ENCODE assay signal across 1 cellular context in genomic region chr5:79235222-79235577, GRCh38.
TF ChIP-seq lines count a peak whose summit lies in the region.

No MANE protein-coding gene starts in this region.

TF ChIP-seq in HepG2, 621 proteins besides CTCF, POLR2A, EP300 and RAD21 (continued from another document and continues in another):
- TF ChIP-seq ZNF407 (CRISPR knock-in tag; IDR thresholded peaks at IDR 0.05; ENCODE audit: not compliant biosample characterization), result no peak
- TF ChIP-seq PRMT3 (CRISPR knock-in tag; IDR thresholded peaks at IDR 0.05; ENCODE audit: borderline replicate concordance, low read depth), result no peak
- no peak for TF ChIP-seq NFKB2 (CRISPR knock-in tag; IDR thresholded peaks at IDR 0.05; ENCODE audit: borderline replicate concordance)
- no peak for TF ChIP-seq AHR (CRISPR knock-in tag; IDR thresholded peaks at IDR 0.05)
- no peak for TF ChIP-seq HBP1 (CRISPR knock-in tag; IDR thresholded peaks at IDR 0.05; ENCODE audit: low read depth)
- TF ChIP-seq ZFP1 (CRISPR knock-in tag; IDR thresholded peaks at IDR 0.05), result no peak
- TF ChIP-seq ZNF260 (CRISPR knock-in tag; IDR thresholded peaks at IDR 0.05; ENCODE audit: borderline replicate concordance, low read depth), result no peak
- TF ChIP-seq, protein P1, sequence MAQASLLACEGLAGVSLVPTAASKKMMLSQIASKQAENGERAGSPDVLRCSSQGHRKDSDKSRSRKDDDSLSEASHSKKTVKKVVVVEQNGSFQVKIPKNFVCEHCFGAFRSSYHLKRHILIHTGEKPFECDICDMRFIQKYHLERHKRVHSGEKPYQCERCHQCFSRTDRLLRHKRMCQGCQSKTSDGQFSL (CRISPR knock-in tag; IDR thresholded peaks at IDR 0.05), result no peak
- TF ChIP-seq, protein P2, sequence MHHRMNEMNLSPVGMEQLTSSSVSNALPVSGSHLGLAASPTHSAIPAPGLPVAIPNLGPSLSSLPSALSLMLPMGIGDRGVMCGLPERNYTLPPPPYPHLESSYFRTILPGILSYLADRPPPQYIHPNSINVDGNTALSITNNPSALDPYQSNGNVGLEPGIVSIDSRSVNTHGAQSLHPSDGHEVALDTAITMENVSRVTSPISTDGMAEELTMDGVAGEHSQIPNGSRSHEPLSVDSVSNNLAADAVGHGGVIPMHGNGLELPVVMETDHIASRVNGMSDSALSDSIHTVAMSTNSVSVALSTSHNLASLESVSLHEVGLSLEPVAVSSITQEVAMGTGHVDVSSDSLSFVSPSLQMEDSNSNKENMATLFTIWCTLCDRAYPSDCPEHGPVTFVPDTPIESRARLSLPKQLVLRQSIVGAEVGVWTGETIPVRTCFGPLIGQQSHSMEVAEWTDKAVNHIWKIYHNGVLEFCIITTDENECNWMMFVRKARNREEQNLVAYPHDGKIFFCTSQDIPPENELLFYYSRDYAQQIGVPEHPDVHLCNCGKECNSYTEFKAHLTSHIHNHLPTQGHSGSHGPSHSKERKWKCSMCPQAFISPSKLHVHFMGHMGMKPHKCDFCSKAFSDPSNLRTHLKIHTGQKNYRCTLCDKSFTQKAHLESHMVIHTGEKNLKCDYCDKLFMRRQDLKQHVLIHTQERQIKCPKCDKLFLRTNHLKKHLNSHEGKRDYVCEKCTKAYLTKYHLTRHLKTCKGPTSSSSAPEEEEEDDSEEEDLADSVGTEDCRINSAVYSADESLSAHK (CRISPR knock-in tag; IDR thresholded peaks at IDR 0.05; ENCODE audit: borderline replicate concordance), result no peak
- TF ChIP-seq, protein P3, sequence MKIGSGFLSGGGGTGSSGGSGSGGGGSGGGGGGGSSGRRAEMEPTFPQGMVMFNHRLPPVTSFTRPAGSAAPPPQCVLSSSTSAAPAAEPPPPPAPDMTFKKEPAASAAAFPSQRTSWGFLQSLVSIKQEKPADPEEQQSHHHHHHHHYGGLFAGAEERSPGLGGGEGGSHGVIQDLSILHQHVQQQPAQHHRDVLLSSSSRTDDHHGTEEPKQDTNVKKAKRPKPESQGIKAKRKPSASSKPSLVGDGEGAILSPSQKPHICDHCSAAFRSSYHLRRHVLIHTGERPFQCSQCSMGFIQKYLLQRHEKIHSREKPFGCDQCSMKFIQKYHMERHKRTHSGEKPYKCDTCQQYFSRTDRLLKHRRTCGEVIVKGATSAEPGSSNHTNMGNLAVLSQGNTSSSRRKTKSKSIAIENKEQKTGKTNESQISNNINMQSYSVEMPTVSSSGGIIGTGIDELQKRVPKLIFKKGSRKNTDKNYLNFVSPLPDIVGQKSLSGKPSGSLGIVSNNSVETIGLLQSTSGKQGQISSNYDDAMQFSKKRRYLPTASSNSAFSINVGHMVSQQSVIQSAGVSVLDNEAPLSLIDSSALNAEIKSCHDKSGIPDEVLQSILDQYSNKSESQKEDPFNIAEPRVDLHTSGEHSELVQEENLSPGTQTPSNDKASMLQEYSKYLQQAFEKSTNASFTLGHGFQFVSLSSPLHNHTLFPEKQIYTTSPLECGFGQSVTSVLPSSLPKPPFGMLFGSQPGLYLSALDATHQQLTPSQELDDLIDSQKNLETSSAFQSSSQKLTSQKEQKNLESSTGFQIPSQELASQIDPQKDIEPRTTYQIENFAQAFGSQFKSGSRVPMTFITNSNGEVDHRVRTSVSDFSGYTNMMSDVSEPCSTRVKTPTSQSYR (CRISPR knock-in tag; IDR thresholded peaks at IDR 0.05; ENCODE audit: borderline replicate concordance), result no peak
- TF ChIP-seq ZNF275 (CRISPR knock-in tag; IDR thresholded peaks at IDR 0.05; ENCODE audit: borderline replicate concordance), result no peak
- TF ChIP-seq, protein P4, sequence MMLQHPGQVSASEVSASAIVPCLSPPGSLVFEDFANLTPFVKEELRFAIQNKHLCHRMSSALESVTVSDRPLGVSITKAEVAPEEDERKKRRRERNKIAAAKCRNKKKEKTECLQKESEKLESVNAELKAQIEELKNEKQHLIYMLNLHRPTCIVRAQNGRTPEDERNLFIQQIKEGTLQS (CRISPR knock-in tag; IDR thresholded peaks at IDR 0.05), result no peak
- no peak for TF ChIP-seq ZNF720 (CRISPR knock-in tag; IDR thresholded peaks at IDR 0.05)
- no peak for TF ChIP-seq ATF1 (CRISPR knock-in tag; IDR thresholded peaks at IDR 0.05)
- TF ChIP-seq ZNF333 (CRISPR knock-in tag; IDR thresholded peaks at IDR 0.05; ENCODE audit: borderline replicate concordance), result no peak
- TF ChIP-seq TOPORS (CRISPR knock-in tag; IDR thresholded peaks at IDR 0.05), result no peak
- TF ChIP-seq PLRG1 (conservative IDR thresholded peaks at IDR 0.05), result no peak
- TF ChIP-seq ZNF121 (CRISPR knock-in tag; IDR thresholded peaks at IDR 0.05), result no peak
- TF ChIP-seq, protein P5, sequence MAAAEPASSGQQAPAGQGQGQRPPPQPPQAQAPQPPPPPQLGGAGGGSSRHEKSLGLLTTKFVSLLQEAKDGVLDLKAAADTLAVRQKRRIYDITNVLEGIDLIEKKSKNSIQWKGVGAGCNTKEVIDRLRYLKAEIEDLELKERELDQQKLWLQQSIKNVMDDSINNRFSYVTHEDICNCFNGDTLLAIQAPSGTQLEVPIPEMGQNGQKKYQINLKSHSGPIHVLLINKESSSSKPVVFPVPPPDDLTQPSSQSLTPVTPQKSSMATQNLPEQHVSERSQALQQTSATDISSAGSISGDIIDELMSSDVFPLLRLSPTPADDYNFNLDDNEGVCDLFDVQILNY (CRISPR knock-in tag; conservative IDR thresholded peaks at IDR 0.05), result no peak
- TF ChIP-seq NFKBIZ (CRISPR knock-in tag; IDR thresholded peaks at IDR 0.05), result 0 out of 2 replicates have a peak, but pooled peaks have one; percentile 11
- TF ChIP-seq ZFP37 (CRISPR knock-in tag; IDR thresholded peaks at IDR 0.05; ENCODE audit: borderline replicate concordance), result no peak
- no peak for TF ChIP-seq KIAA2018 (CRISPR knock-in tag; IDR thresholded peaks at IDR 0.05; ENCODE audit: borderline replicate concordance)
- no peak for TF ChIP-seq ZNF703 (CRISPR knock-in tag; IDR thresholded peaks at IDR 0.05; ENCODE audit: borderline replicate concordance)
- TF ChIP-seq, protein P6, sequence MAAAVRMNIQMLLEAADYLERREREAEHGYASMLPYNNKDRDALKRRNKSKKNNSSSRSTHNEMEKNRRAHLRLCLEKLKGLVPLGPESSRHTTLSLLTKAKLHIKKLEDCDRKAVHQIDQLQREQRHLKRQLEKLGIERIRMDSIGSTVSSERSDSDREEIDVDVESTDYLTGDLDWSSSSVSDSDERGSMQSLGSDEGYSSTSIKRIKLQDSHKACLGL (CRISPR knock-in tag; IDR thresholded peaks at IDR 0.05), result no peak
- TF ChIP-seq ZNF598 (CRISPR knock-in tag; IDR thresholded peaks at IDR 0.05; ENCODE audit: borderline replicate concordance), result no peak
